Comparison of ENCODE assay signal across 16 cellular contexts in the genomic region with DNA sequence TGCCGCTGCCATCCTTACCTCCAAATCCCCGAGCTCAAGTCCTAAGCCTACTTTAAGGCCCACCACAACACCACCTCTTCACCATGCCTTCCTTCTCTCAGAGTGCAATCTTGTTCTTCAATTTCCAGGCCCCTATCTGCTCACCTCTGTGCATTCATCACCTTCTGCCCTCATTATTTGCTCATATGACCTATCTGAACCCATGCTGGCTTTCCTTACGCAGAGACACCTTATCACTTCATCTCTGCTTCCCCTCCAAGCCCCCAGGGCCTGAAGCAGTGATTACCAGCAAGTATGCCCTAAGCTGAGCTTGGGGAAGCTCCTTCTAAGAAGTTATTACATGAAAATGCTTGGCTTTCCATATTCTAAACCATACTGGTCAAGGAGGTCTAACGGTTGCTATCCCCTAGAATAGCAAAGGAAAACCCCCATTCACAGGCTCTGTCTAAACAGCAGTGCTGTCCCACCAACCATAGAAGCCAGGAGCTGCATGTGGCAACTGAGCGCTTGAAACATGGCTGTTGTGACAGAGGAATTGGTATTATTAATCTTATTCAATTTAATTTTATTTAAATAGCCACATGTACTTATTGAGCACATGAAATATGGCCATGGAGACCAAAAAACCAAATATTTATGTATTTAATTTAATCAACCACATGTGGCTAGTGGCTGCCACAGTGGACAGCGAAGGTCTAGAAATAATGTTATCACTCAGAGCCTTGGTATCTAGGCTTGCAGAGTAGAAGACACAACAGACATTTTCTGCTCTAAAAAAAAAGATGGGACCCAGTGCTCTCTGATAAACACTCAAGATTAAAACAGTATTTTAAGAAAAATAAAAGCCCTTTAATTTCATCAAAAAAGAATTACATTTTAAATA. TPM values are rescaled to one million over a fixed set of nuclear protein-coding genes. Genes with fewer than 3 reads are reported as not detected.
DNase-seq lines count a peak whose midpoint lies in the region; ATAC-seq, FAIRE-seq and TF ChIP-seq lines count a peak whose summit lies in the region.
"Had no signal": no experiment of that assay in that cellular context is flagged by ENCODE, and none has a peak within 500 bp of the region (broad histone marks: within the 10 kb centered on the region; RNA-seq: fewer than 3 reads in every experiment).

No MANE protein-coding gene starts in this region.

- H2BK12ac ChIP-seq in trophoblast cell (ENCODE audit: low read length) = no peak overlapping the region

- 57% methylated on average over 6 of the region's 6 CpGs for WGBS in GM12878 (ENCODE audit: insufficient coverage, insufficient replicate concordance, low lambda C conversion rate, missing lambda C conversion rate)
- no CpG with 5 or more reads among the region's 6 CpGs for WGBS in trophoblast cell (ENCODE audit: extremely low coverage, insufficient coverage, insufficient read length)

- H3K4me1 ChIP-seq in GM12878 (ENCODE audit: control insufficient read depth, insufficient read depth, low read length) (peaks cover 81% of the 10 kb centered on the region), trophoblast cell (ENCODE audit: control insufficient read depth in 1 of 2, insufficient read depth in 2 of 2, low read length in 2 of 2) (peaks cover 14 to 20% of the 10 kb centered on the region in 2 experiments)

- DNase-seq in T-helper 1 cell (no peak), GM12878 (ENCODE audit: low read depth, low spot score) (no peak), trophoblast cell (peak; percentile 95 to 97), NCI-H2171 (lab: John Stamatoyannopoulos, UW) (no peak), RPMI8226 (no peak)
- no peak for DNase-seq in activated CD4-positive, alpha-beta T cell treated with anti-CD3 and anti-CD28 coated beads for 1 hour
- DNase-seq: activated gamma-delta T cell; Calu3; central memory CD4-positive, alpha-beta T cell; left lung; NCI-H2029 treated with DMSO at 0.1 percent for 48 hours; SJCRH30 had no signal

- H3K36me3 ChIP-seq in GM12878 (ENCODE audit: control insufficient read depth in 2 of 2, insufficient read depth in 2 of 2, low read length in 1 of 2) (peaks cover 1 to 2% of the 10 kb centered on the region in 2 experiments; a peak in 2 of 4 replicates), trophoblast cell (ENCODE audit: control insufficient read depth in 1 of 2, insufficient read depth in 2 of 2, low read length in 2 of 2) (no peaks in the 10 kb centered on the region)
- H3K36me3 ChIP-seq: left lung, SJCRH30, thyroid gland had no signal

- no peaks in the 10 kb centered on the region for H3K36me3 Mint-ChIP-seq in T-helper 1 cell treated with Interleukin-12 subunit alpha and Interleukin-12 subunit beta and Interleukin-4 antibody, amounts not matched to agents 30 μg/mL and 1 μg/mL, for 36 hours (ENCODE audit: low read depth)
- H3K36me3 Mint-ChIP-seq in IgD-negative memory B cell = peaks cover 6% of the 10 kb centered on the region

- POLR2A ChIA-PET in GM12878 (lab: Charles Lee) = interaction anchor here (1.2 to 2.3 kb wide), 4 partner anchors 9 to 58 kb away, joined by 3 to 6 read pairs (median 4); no protein-coding TSS in a partner anchor

- no peak overlapping the region for H4K12ac ChIP-seq in trophoblast cell (ENCODE audit: low read depth, low read length)

- intact Hi-C loops in GM12878 (cut with micrococcal nuclease; ENCODE audit: unreplicated experiment) = no loop called here

- H3K9me3 Mint-ChIP-seq in T-helper 1 cell treated with Interleukin-12 subunit alpha and Interleukin-12 subunit beta and Interleukin-4 antibody, amounts not matched to agents 30 μg/mL and 1 μg/mL, for 36 hours = no peaks in the 10 kb centered on the region
- no peaks in the 10 kb centered on the region for H3K9me3 Mint-ChIP-seq in IgD-negative memory B cell

- H2AFZ ChIP-seq in GM12878 (ENCODE audit: control insufficient read depth, low read depth, low read length) (no peak overlapping the region), trophoblast cell (ENCODE audit: insufficient read depth, low read length, poor library complexity) (no peak overlapping the region)

- TF ChIP-seq EP300 in GM12878 (IDR thresholded peaks at IDR 0.05; ENCODE audit: borderline replicate concordance in 1 of 2, control insufficient read depth in 1 of 2, low read depth in 2 of 2, low read length in 2 of 2) = no peak

- CTCF ChIA-PET in GM12878 (lab: Yijun Ruan, JAX) = interaction anchor here (0.6 to 5.5 kb wide), 10 partner anchors 10 to 132 kb away, joined by 3 to 44 read pairs (median 5); no protein-coding TSS in a partner anchor

- no peak overlapping the region for H3K18ac ChIP-seq in trophoblast cell (ENCODE audit: low read length)

- H4K20me1 ChIP-seq in GM12878 (ENCODE audit: control insufficient read depth, insufficient read depth) = peaks cover 44% of the 10 kb centered on the region

- H2BK120ac ChIP-seq in trophoblast cell (ENCODE audit: insufficient read depth, low read length, poor library complexity) = no peak overlapping the region

- RAD21 ChIA-PET in GM12878 (lab: Charles Lee; ENCODE audit: unreplicated experiment) = interaction anchor here (1.0 to 2.9 kb wide), 6 partner anchors 10 to 176 kb away, joined by 3 to 18 read pairs (median 5); no protein-coding TSS in a partner anchor

- H3K79me2 ChIP-seq in GM12878 (ENCODE audit: control insufficient read depth, insufficient read depth, low read length) (peaks cover 94% of the 10 kb centered on the region), trophoblast cell (ENCODE audit: control insufficient read depth, insufficient read depth, low read length, poor library complexity) (peaks cover 40% of the 10 kb centered on the region)

- H3K4me3 Mint-ChIP-seq in T-helper 1 cell treated with Interleukin-12 subunit alpha and Interleukin-12 subunit beta and Interleukin-4 antibody, amounts not matched to agents 30 μg/mL and 1 μg/mL, for 36 hours = no peak overlapping the region
- peak overlapping the region in 3 of 4 donors; percentile 10 to 53 (median 22) for H3K4me3 Mint-ChIP-seq in IgD-negative memory B cell

- H3K4me2 ChIP-seq in GM12878 (ENCODE audit: control insufficient read depth, insufficient read depth) (peak overlapping the region; percentile 75), trophoblast cell (ENCODE audit: low read length) (no peak overlapping the region)

- ATAC-seq in GM12878 = peak; percentile 26
- ATAC-seq: left lung had no signal

- H3K23ac ChIP-seq in trophoblast cell (ENCODE audit: low read length) = no peak overlapping the region

- H3K4me1 Mint-ChIP-seq in T-helper 1 cell treated with Interleukin-12 subunit alpha and Interleukin-12 subunit beta and Interleukin-4 antibody, amounts not matched to agents 30 μg/mL and 1 μg/mL, for 36 hours (ENCODE audit: low read depth) = peaks cover 71% of the 10 kb centered on the region
- H3K4me1 Mint-ChIP-seq in IgD-negative memory B cell = peaks cover 55 to 76% (median 74%) of the 10 kb centered on the region in 3 donors

- no peak overlapping the region for H4K91ac ChIP-seq in trophoblast cell (ENCODE audit: low read depth, low read length)

- no peaks in the 10 kb centered on the region for H3K27me3 Mint-ChIP-seq in T-helper 1 cell treated with Interleukin-12 subunit alpha and Interleukin-12 subunit beta and Interleukin-4 antibody, amounts not matched to agents 30 μg/mL and 1 μg/mL, for 36 hours (ENCODE audit: low read depth)
- peaks cover 2% of the 10 kb centered on the region for H3K27me3 Mint-ChIP-seq in IgD-negative memory B cell

- BruUV-seq in GM12878 (replicated peaks; lab: Mats Ljungman, UMichigan) = no TSS peak

- H3K9me3 ChIP-seq in GM12878 (replicated peaks; ENCODE audit: control insufficient read depth, insufficient read depth, low read length) = no peaks in the 10 kb centered on the region
- no peaks in the 10 kb centered on the region for H3K9me3 ChIP-seq in trophoblast cell (ENCODE audit: insufficient read depth, low read depth, low read length)
- H3K9me3 ChIP-seq: left lung, SJCRH30, thyroid gland had no signal

- in situ Hi-C loops in GM12878 (cut with MboI) = no loop called here

- H3K4ac ChIP-seq in trophoblast cell (ENCODE audit: low read depth, low read length) = peak overlapping the region; percentile 53

- no peak for TF ChIP-seq CTCF in GM12878 (IDR thresholded peaks at IDR 0.05 in 2 of 3, conservative IDR thresholded peaks at IDR 0.05 in 1 of 3; ENCODE audit: control insufficient read depth in 2 of 3, extremely low read depth in 1 of 3, insufficient read depth in 1 of 3, low read depth in 3 of 3, low read length in 3 of 3)

- H3K27ac ChIP-seq in GM12878 (ENCODE audit: control insufficient read depth, insufficient read depth) = peak overlapping the region; percentile 43
- H3K27ac ChIP-seq in trophoblast cell (ENCODE audit: low read depth, low read length) = no peak overlapping the region
- H3K27ac ChIP-seq: epithelial cell of prostate, left lung, SJCRH30, thyroid gland had no signal

- TF ChIP-seq RAD21 in GM12878 (IDR thresholded peaks at IDR 0.05; ENCODE audit: insufficient read depth, low read depth, low read length) = no peak

- H2BK5ac ChIP-seq in trophoblast cell (ENCODE audit: low read depth, low read length, poor library complexity) = no peak overlapping the region

- no peak overlapping the region for H2AK5ac ChIP-seq in trophoblast cell (ENCODE audit: low read length)

- no peaks in the 10 kb centered on the region for H3K79me1 ChIP-seq in trophoblast cell (ENCODE audit: low read length)

- H3K9ac ChIP-seq in GM12878 (ENCODE audit: control insufficient read depth, insufficient read depth, low read length) = no peak overlapping the region
- H3K9ac ChIP-seq in trophoblast cell (ENCODE audit: low read length) = no peak overlapping the region

- SMC1A ChIA-PET in GM12878 (lab: Charles Lee; ENCODE audit: uncharacterized antibody, unreplicated experiment) = interaction anchor here (0.7 to 8.0 kb wide), 7 partner anchors 10 to 59 kb away, joined by 3 to 52 read pairs (median 4); no protein-coding TSS in a partner anchor

- FAIRE-seq in GM12878 (lab: Jason Lieb, UNC) = no peak

- no peak overlapping the region for H4K8ac ChIP-seq in trophoblast cell (ENCODE audit: low read depth, low read length)

- H3K27ac Mint-ChIP-seq in T-helper 1 cell treated with Interleukin-12 subunit alpha and Interleukin-12 subunit beta and Interleukin-4 antibody, amounts not matched to agents 30 μg/mL and 1 μg/mL, for 36 hours = peak overlapping the region; percentile 18
- no peak overlapping the region for H3K27ac Mint-ChIP-seq in IgD-negative memory B cell

- no peaks in the 10 kb centered on the region for H3K27me3 ChIP-seq in GM12878 (replicated peaks in 1 of 2; ENCODE audit: control insufficient read depth in 2 of 2, insufficient read depth in 2 of 2, low read length in 1 of 2)
- no peaks in the 10 kb centered on the region for H3K27me3 ChIP-seq in trophoblast cell (ENCODE audit: insufficient read depth, low read length)
- H3K27me3 ChIP-seq: left lung, SJCRH30, thyroid gland had no signal

- H3K14ac ChIP-seq in trophoblast cell (ENCODE audit: low read length) = no peak overlapping the region

- TF ChIP-seq POLR2A in GM12878 (IDR thresholded peaks at IDR 0.05; ENCODE audit: low read depth, low read length) = no peak

- H3K4me3 ChIP-seq in GM12878 (no peak overlapping the region), trophoblast cell (ENCODE audit: low read depth, low read length) (no peak overlapping the region)
- H3K4me3 ChIP-seq: left lung, SJCRH30, thyroid gland had no signal

RNA-seq across cellular contexts. Expression of gene USP7, which starts 13.9 kb away (rescaled TPM):
- polyA plus RNA-seq in IgD-negative memory B cell = 9.4 TPM
- total RNA-seq in GM12878 (2013; cell fraction: nucleolus; rRNA removed) = 276 and 307 TPM in 2 replicates
- total RNA-seq in GM12878 (2014; rRNA removed) = 74.3 and 81.3 TPM in 2 replicates
- 68.0 and 68.9 TPM in 2 replicates for total RNA-seq in GM12878 (2014; rRNA removed; fragmentation: Illumina TruSeq; extraction: Trizol)
- total RNA-seq in GM12878 (2021) = 133 and 138 TPM in 2 replicates
- polyA plus RNA-seq in GM12878 (2011; ENCODE audit: low read depth) = 52.7 TPM
- 86.4 and 100 TPM in 2 replicates for polyA plus RNA-seq in GM12878 (2011; rRNA removed)
- polyA plus RNA-seq in GM12878 (2011; cell fraction: cytosol; rRNA removed) = 24.9 and 31.7 TPM in 2 replicates
- 137 and 156 TPM in 2 replicates for polyA plus RNA-seq in GM12878 (2011; cell fraction: nucleus; rRNA removed)
- polyA plus RNA-seq in GM12878 (2012) = 86.1 and 88.3 TPM in 2 replicates
- 107 and 144 TPM in 2 replicates for polyA plus RNA-seq in GM12878 (2014; fragmentation: Illumina TruSeq; extraction: Trizol)
- 10 to 100 TPM; 20.8 to 25.0 TPM for polyA plus RNA-seq in GM12878 (2014; fragmentation: Nextera tagmentation; extraction: Ambion mirVana)
- 53.0 and 57.4 TPM in 2 replicates for polyA plus RNA-seq in GM12878 (2014; rRNA removed)
- 10 to 100 TPM; 16.2 to 18.6 TPM for polyA plus RNA-seq in GM12878 (2016; fragmentation: Nextera tagmentation; extraction: Ambion mirVana)
- 132 and 155 TPM in 2 replicates for polyA minus RNA-seq in GM12878 (2011; rRNA and poly(A)+ RNA removed)
- polyA minus RNA-seq in GM12878 (2011; cell fraction: cytosol; rRNA and poly(A)+ RNA removed) = 44.8 and 51.1 TPM in 2 replicates
- polyA minus RNA-seq in GM12878 (2011; cell fraction: nucleus; rRNA and poly(A)+ RNA removed) = 130 and 190 TPM in 2 replicates
- 53.5 and 56.4 TPM in 2 replicates for polyA plus RNA-seq in trophoblast cell (2013)

Comparison
In these comparisons a context has a peak if more than half of its experiments do, and no peak if none do; other contexts are left out.
1. DNase-seq: peak in trophoblast cell (2 of 2); none in T-helper 1 cell (0 of 5), GM12878 (single experiment), NCI-H2171 (single experiment), RPMI8226 (single experiment) and activated CD4-positive, alpha-beta T cell treated with anti-CD3 and anti-CD28 coated beads for 1 hour (single experiment).